In the genomic region with DNA sequence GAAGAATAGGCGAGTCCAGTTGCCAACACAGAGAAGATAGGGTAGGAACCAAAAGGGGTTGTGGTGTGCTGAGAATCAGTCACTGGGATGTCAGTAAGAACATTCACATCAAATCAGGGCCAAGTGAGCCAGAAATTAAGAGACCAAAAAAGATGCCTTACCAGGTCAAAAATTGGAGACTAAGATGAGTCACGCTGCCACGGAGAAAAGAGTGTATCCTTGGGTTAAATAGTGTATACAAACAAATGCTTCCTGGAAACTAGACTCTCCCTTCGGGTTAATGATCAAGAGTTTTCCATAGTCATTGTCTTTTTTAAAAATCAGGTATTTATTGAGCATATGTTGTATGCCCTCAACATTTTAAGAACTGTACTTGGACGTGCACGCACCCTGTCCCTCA, we compare ENCODE assay signal across 19 cellular contexts.
"Had no signal": no experiment of that assay in that cellular context is flagged by ENCODE, and none has a peak within 500 bp of the region (broad histone marks: within the 10 kb centered on the region; RNA-seq: fewer than 3 reads in every experiment).

No MANE protein-coding gene starts in this region.

- H3K4me3 Mint-ChIP-seq: activated naive CD8-positive, alpha-beta T cell treated with anti-CD3 and anti-CD28 coated beads, Interleukin-2, amount 10 ng/mL, durations not matched to agents 7 days and 5 days; dendritic cell treated with granulocyte-macrophage colony-stimulating factor and Interleukin-4, amounts not matched to agents 40 ng/mL and 50 ng/mL, for 4 days; effector memory CD8-positive, alpha-beta T cell; naive thymus-derived CD4-positive, alpha-beta T cell had no signal

- H3K27ac ChIP-seq: epithelial cell of prostate, gastroesophageal sphincter, left lung, transverse colon, VCaP had no signal

- H3K27ac Mint-ChIP-seq: activated naive CD8-positive, alpha-beta T cell treated with anti-CD3 and anti-CD28 coated beads, Interleukin-2, amount 10 ng/mL, durations not matched to agents 7 days and 5 days; dendritic cell treated with granulocyte-macrophage colony-stimulating factor and Interleukin-4, amounts not matched to agents 40 ng/mL and 50 ng/mL, for 4 days; effector memory CD8-positive, alpha-beta T cell had no signal

- ATAC-seq: effector memory CD8-positive, alpha-beta T cell; gastroesophageal sphincter; left lung; mucosa of descending colon; naive thymus-derived CD4-positive, alpha-beta T cell; stimulated activated naive CD8-positive, alpha-beta T cell treated with anti-CD3 and anti-CD28 coated beads, Interleukin-15, Interleukin-2, amounts not matched to agents 100 U/mL and 50 U/mL, for 24 hours had no signal

- H3K4me1 Mint-ChIP-seq: activated naive CD8-positive, alpha-beta T cell treated with anti-CD3 and anti-CD28 coated beads, Interleukin-2, amount 10 ng/mL, durations not matched to agents 7 days and 5 days had no signal

- H3K27me3 Mint-ChIP-seq: activated naive CD8-positive, alpha-beta T cell treated with anti-CD3 and anti-CD28 coated beads, Interleukin-2, amount 10 ng/mL, durations not matched to agents 7 days and 5 days; dendritic cell treated with granulocyte-macrophage colony-stimulating factor and Interleukin-4, amounts not matched to agents 40 ng/mL and 50 ng/mL, for 4 days; effector memory CD8-positive, alpha-beta T cell; naive thymus-derived CD4-positive, alpha-beta T cell had no signal

- H3K36me3 ChIP-seq: gastroesophageal sphincter, left lung, transverse colon had no signal

- H3K4me1 ChIP-seq: gastroesophageal sphincter, transverse colon had no signal

- H3K9me3 ChIP-seq: gastroesophageal sphincter, left lung, mucosa of descending colon, transverse colon had no signal

- DNase-seq: activated CD4-positive, alpha-beta T cell treated with anti-CD3 and anti-CD28 coated beads for 1 hour; activated CD4-positive, alpha-beta T cell treated with anti-CD3 and anti-CD28 coated beads, Interleukin-2, amount 50 U/mL, for 4 hours; activated naive CD4-positive, alpha-beta T cell; activated naive CD8-positive, alpha-beta T cell treated with anti-CD3 and anti-CD28 coated beads, Interleukin-2, amount 10 ng/mL, durations not matched to agents 7 days and 5 days; activated T-cell treated with anti-CD3 and anti-CD28 coated beads for 4 hours; cerebellar nuclear complex; effector memory CD8-positive, alpha-beta T cell; left lung; mucosa of descending colon; naive thymus-derived CD4-positive, alpha-beta T cell; retina; stimulated activated CD4-positive, alpha-beta T cell treated with anti-CD3 and anti-CD28 coated beads, Interleukin-4, amount 100 ng/mL, for 24 hours; stimulated activated naive CD8-positive, alpha-beta T cell treated with anti-CD3 and anti-CD28 coated beads, Interleukin-15, Interleukin-2, amounts not matched to agents 100 U/mL and 50 U/mL, for 24 hours; T-helper 9 cell; transverse colon had no signal

- H3K9me3 Mint-ChIP-seq: activated naive CD8-positive, alpha-beta T cell treated with anti-CD3 and anti-CD28 coated beads, Interleukin-2, amount 10 ng/mL, durations not matched to agents 7 days and 5 days; dendritic cell treated with granulocyte-macrophage colony-stimulating factor and Interleukin-4, amounts not matched to agents 40 ng/mL and 50 ng/mL, for 4 days; effector memory CD8-positive, alpha-beta T cell; naive thymus-derived CD4-positive, alpha-beta T cell had no signal

- H3K4me3 ChIP-seq: gastroesophageal sphincter, left lung, mucosa of descending colon, transverse colon had no signal

- H3K27me3 ChIP-seq: gastroesophageal sphincter, left lung, transverse colon had no signal
